In genomic region chr10:23158370-23158769, GRCh38 we compare ENCODE assay signal across 7 cellular contexts. TPM values are rescaled to one million over a fixed set of nuclear protein-coding genes. Genes with fewer than 3 reads are reported as not detected.
A peak's percentile ranks its signal among the peaks of the same experiment; 100 is the strongest.
DNase-seq lines count a peak whose midpoint lies in the region; ATAC-seq, FAIRE-seq and TF ChIP-seq lines count a peak whose summit lies in the region.

No MANE protein-coding gene starts in this region.

- peak; percentile 69 for ATAC-seq in GM21825 (IDR thresholded peaks at IDR 0.05; ENCODE audit: unreplicated experiment)

- in situ Hi-C loops in G401 (cut with HindIII; ENCODE audit: low sequenced_read_pairs): no loop called here

- H3K27ac ChIP-seq in SJCRH30: no peak overlapping the region
- H3K27ac ChIP-seq in kidney (ENCODE audit: low read depth in 2 of 2, low read length in 2 of 2): no peak overlapping the region

- DNase-seq in G401 (ENCODE audit: low spot score) (peak; percentile 68), LoVo (ENCODE audit: low spot score) (peak; percentile 60), SJCRH30 (peak; percentile 55 to 90), kidney (no peak)
- DNase-seq in central memory CD4-positive, alpha-beta T cell: peak; percentile 7
- peak; percentile 35 for DNase-seq in stimulated activated CD4-positive, alpha-beta T cell treated with anti-CD3 and anti-CD28 coated beads, Interleukin-4, amount 100 ng/mL, for 24 hours

- H3K9ac ChIP-seq in kidney (ENCODE audit: low read length in 2 of 2): no peak overlapping the region

- H3K36me3 ChIP-seq in SJCRH30 (no peaks in the 10 kb centered on the region), kidney (ENCODE audit: control insufficient read depth in 1 of 2, insufficient read depth in 2 of 2, low read length in 2 of 2) (no peaks in the 10 kb centered on the region)

- H3K27me3 ChIP-seq in SJCRH30: no peaks in the 10 kb centered on the region

- intact Hi-C loops in kidney (cut with DNase I): no loop called here

- no peak for FAIRE-seq in kidney (lab: Jason Lieb, UNC)

- H3K4me3 ChIP-seq in SJCRH30 (peak overlapping the region; percentile 24), kidney (ENCODE audit: low read length in 2 of 2) (peak overlapping the region; percentile 30 to 53)

- TF ChIP-seq CTCF in kidney (IDR thresholded peaks at IDR 0.05; ENCODE audit: borderline replicate concordance, extremely low read depth, insufficient read depth): peak; percentile 64

- H3K4me1 ChIP-seq in SJCRH30: peaks cover 26% of the 10 kb centered on the region
- peaks cover 3 to 11% of the 10 kb centered on the region in 2 donors for H3K4me1 ChIP-seq in kidney (ENCODE audit: control insufficient read depth in 1 of 2, insufficient read depth in 1 of 2, low read depth in 1 of 2, low read length in 2 of 2)

- no peaks in the 10 kb centered on the region for H3K9me3 ChIP-seq in SJCRH30 (replicated peaks)
- H3K9me3 ChIP-seq in kidney (ENCODE audit: control insufficient read depth in 1 of 2, low read length in 2 of 2): no peaks in the 10 kb centered on the region

RNA-seq across cellular contexts. Expression of gene PTF1A, which starts 33.7 kb away (rescaled TPM):
- not detected in 2 replicates for total RNA-seq in G401 (2014; rRNA removed; shearing (Covaris generic))
- not detected in 2 replicates for total RNA-seq in SJCRH30 (2014; rRNA removed; shearing (Covaris generic))
- not detected for total RNA-seq in kidney
- polyA plus RNA-seq in kidney (ENCODE audit: insufficient read depth, low read depth, low replicate concordance): not detected
